Comparison of ENCODE assay signal across 30 cellular contexts in the genomic region with DNA sequence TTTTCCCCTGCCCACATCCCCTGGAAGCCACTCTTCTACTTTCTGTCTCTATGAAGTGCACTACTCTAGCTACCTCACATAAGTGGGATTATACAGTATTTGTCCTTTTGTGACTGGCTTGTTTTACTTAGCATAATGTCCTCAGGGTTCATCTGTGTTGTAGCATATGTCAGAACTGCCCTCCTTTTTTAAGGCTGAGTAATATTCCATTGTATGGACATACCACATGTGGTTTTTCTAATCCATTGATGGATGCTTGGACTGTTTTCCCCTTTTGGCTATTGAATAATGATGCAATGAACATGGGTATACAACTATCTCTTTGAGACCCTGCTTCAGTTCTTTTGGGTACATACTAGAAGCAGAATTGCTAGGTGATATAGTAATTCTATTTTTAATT.
"Had no signal": no experiment of that assay in that cellular context is flagged by ENCODE, and none has a peak within 500 bp of the region (broad histone marks: within the 10 kb centered on the region; RNA-seq: fewer than 3 reads in every experiment).

No MANE protein-coding gene starts in this region.

- H3K27me3 Mint-ChIP-seq: activated B cell treated with CpG ODN at 0.5 μM for 24 hours; activated CD4-positive, alpha-beta memory T cell treated with anti-CD3 and anti-CD28 coated beads, Interleukin-2, amount 10 ng/mL, durations not matched to agents 7 days and 5 days; activated CD8-positive, alpha-beta memory T cell treated with anti-CD3 and anti-CD28 coated beads, Interleukin-2, amount 10 ng/mL, durations not matched to agents 7 days and 5 days; activated naive CD8-positive, alpha-beta T cell; activated naive CD8-positive, alpha-beta T cell treated with anti-CD3 and anti-CD28 coated beads, Interleukin-2, amount 50 U/mL, for 24 hours had no signal

- H3K4me3 Mint-ChIP-seq: activated B cell treated with CpG ODN at 0.5 μM for 24 hours; activated CD4-positive, alpha-beta memory T cell treated with anti-CD3 and anti-CD28 coated beads, Interleukin-2, amount 10 ng/mL, durations not matched to agents 7 days and 5 days; activated CD8-positive, alpha-beta memory T cell treated with anti-CD3 and anti-CD28 coated beads, Interleukin-2, amount 10 ng/mL, durations not matched to agents 7 days and 5 days; activated naive CD4-positive, alpha-beta T cell treated with anti-CD3 and anti-CD28 coated beads, Interleukin-2, amount 10 ng/mL, durations not matched to agents 7 days and 5 days; activated naive CD8-positive, alpha-beta T cell; activated naive CD8-positive, alpha-beta T cell treated with anti-CD3 and anti-CD28 coated beads, Interleukin-2, amount 50 U/mL, for 24 hours; brain had no signal

- H3K27ac ChIP-seq: SJSA1, VCaP had no signal

- H3K36me3 ChIP-seq: SJSA1 had no signal

- H3K9me3 ChIP-seq: SJSA1 had no signal

- FAIRE-seq: bronchial epithelial cell had no signal

- ATAC-seq: activated CD8-positive, alpha-beta memory T cell treated with anti-CD3 and anti-CD28 coated beads, Interleukin-2, amount 10 ng/mL, durations not matched to agents 7 days and 5 days; activated naive CD8-positive, alpha-beta T cell treated with anti-CD3 and anti-CD28 coated beads, Interleukin-2, amount 50 U/mL, for 24 hours; Panc1 had no signal

- H3K27ac Mint-ChIP-seq: activated B cell treated with CpG ODN at 0.5 μM for 24 hours; activated CD4-positive, alpha-beta memory T cell treated with anti-CD3 and anti-CD28 coated beads, Interleukin-2, amount 10 ng/mL, durations not matched to agents 7 days and 5 days; activated CD8-positive, alpha-beta memory T cell treated with anti-CD3 and anti-CD28 coated beads, Interleukin-2, amount 10 ng/mL, durations not matched to agents 7 days and 5 days; activated naive CD4-positive, alpha-beta T cell treated with anti-CD3 and anti-CD28 coated beads, Interleukin-2, amount 10 ng/mL, durations not matched to agents 7 days and 5 days; activated naive CD8-positive, alpha-beta T cell; activated naive CD8-positive, alpha-beta T cell treated with anti-CD3 and anti-CD28 coated beads, Interleukin-2, amount 50 U/mL, for 24 hours had no signal

- H3K27me3 ChIP-seq: SJSA1 had no signal

- H3K36me3 Mint-ChIP-seq: activated naive CD4-positive, alpha-beta T cell treated with anti-CD3 and anti-CD28 coated beads, Interleukin-2, amount 10 ng/mL, durations not matched to agents 7 days and 5 days had no signal

- H3K4me1 Mint-ChIP-seq: activated naive CD4-positive, alpha-beta T cell treated with anti-CD3 and anti-CD28 coated beads, Interleukin-2, amount 10 ng/mL, durations not matched to agents 7 days and 5 days had no signal

- H3K4me3 ChIP-seq: SJSA1 had no signal

- DNase-seq: activated B cell treated with CpG ODN at 0.5 μM for 24 hours; activated CD4-positive, alpha-beta memory T cell treated with anti-CD3 and anti-CD28 coated beads, Interleukin-2, amount 10 ng/mL, durations not matched to agents 7 days and 5 days; activated CD4-positive, alpha-beta T cell treated with anti-CD3 and anti-CD28 coated beads for 1 hour; activated CD4-positive, alpha-beta T cell treated with anti-CD3 and anti-CD28 coated beads for 48 hours; activated CD8-positive, alpha-beta memory T cell treated with anti-CD3 and anti-CD28 coated beads for 24 hours; activated CD8-positive, alpha-beta memory T cell treated with anti-CD3 and anti-CD28 coated beads, Interleukin-2, amount 10 ng/mL, durations not matched to agents 7 days and 5 days; activated CD8-positive, alpha-beta memory T cell treated with anti-CD3 and anti-CD28 coated beads, Interleukin-2, amount 50 U/mL, for 48 hours; activated effector memory CD4-positive, alpha-beta T cell treated with Interleukin-2 at 50 U/mL for 16 hours; activated naive CD4-positive, alpha-beta T cell treated with anti-CD3 and anti-CD28 coated beads, Interleukin-2, amount 10 ng/mL, durations not matched to agents 7 days and 5 days; activated naive CD8-positive, alpha-beta T cell treated with anti-CD3 and anti-CD28 coated beads, Interleukin-2, amount 50 U/mL, for 24 hours; activated T-cell treated with anti-CD3 and anti-CD28 coated beads, Interleukin-2, amount 50 U/mL, for 48 hours; anterior cingulate cortex; NCI-H1048; NCI-H1105 treated with DMSO at 0.1 percent for 48 hours; NCI-H1436; NCI-H1694; NCI-H2029; NCI-H345; NCI-H524 treated with DMSO at 0.1 percent for 48 hours; SHP77 treated with DMSO at 0.1 percent for 48 hours; SW 1271; T-helper 1 cell; T-helper 2 cell; T-helper 9 cell had no signal
